ENCODE assay signal across 23 cellular contexts in the genomic region with DNA sequence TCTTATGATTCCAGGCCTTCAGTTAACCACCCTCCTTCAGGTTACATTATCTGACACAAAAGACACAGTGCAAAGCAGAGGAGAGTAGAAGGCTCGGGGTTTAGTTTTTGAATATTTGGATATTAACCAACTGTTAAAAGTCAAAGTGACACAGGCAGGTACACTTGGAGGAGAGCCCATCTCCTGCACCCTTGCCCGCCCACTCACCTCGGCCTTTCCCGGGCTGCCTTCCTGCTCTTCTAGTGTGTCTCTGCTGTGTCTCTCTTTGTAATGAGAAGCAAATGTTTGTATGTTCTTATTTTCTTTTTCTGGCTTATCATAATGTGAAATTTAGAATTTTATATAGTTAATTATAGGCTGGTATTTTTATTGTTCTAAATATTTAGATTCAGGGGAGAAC.
"Had no signal": no experiment of that assay in that cellular context is flagged by ENCODE, and none has a peak within 500 bp of the region (broad histone marks: within the 10 kb centered on the region; RNA-seq: fewer than 3 reads in every experiment).

No MANE protein-coding gene starts in this region.

- H3K4me3 Mint-ChIP-seq: stimulated activated naive CD8-positive, alpha-beta T cell treated with anti-CD3 and anti-CD28 coated beads, Interleukin-15, Interleukin-2, amounts not matched to agents 100 ng/mL and 50 ng/mL, for 24 hours; T-helper 17 cell had no signal

- H3K27ac ChIP-seq: adrenal gland, ascending aorta, colonic mucosa, dorsolateral prefrontal cortex, heart left ventricle, lower lobe of right lung, ovary, tibial artery had no signal

- H3K27me3 ChIP-seq: adrenal gland, ascending aorta, colonic mucosa, dorsolateral prefrontal cortex, heart left ventricle, ovary, tibial artery had no signal

- H3K4me3 ChIP-seq: adrenal gland, ascending aorta, colonic mucosa, dorsolateral prefrontal cortex, heart left ventricle, lower lobe of right lung, ovary, tibial artery had no signal

- H3K9me3 ChIP-seq: adrenal gland, ascending aorta, colonic mucosa, heart left ventricle, lower lobe of right lung, ovary, tibial artery had no signal

- H3K36me3 ChIP-seq: colonic mucosa, ovary had no signal

- H3K4me1 ChIP-seq: adrenal gland, ascending aorta, colonic mucosa, heart left ventricle, lower lobe of right lung, tibial artery had no signal

- H3K9me3 Mint-ChIP-seq: naive thymus-derived CD8-positive, alpha-beta T cell; stimulated activated naive CD8-positive, alpha-beta T cell treated with anti-CD3 and anti-CD28 coated beads, Interleukin-15, Interleukin-2, amounts not matched to agents 100 ng/mL and 50 ng/mL, for 24 hours had no signal

- ATAC-seq: heart left ventricle; left colon; lower lobe of right lung; naive thymus-derived CD8-positive, alpha-beta T cell; right cardiac atrium; T-helper 17 cell had no signal

- H3K27me3 Mint-ChIP-seq: naive thymus-derived CD8-positive, alpha-beta T cell; stimulated activated naive CD8-positive, alpha-beta T cell treated with anti-CD3 and anti-CD28 coated beads, Interleukin-15, Interleukin-2, amounts not matched to agents 100 ng/mL and 50 ng/mL, for 24 hours; T-helper 17 cell had no signal

- DNase-seq: activated CD4-positive, alpha-beta T cell treated with anti-CD3 and anti-CD28 coated beads for 4 hours; activated CD4-positive, alpha-beta T cell treated with anti-CD3 and anti-CD28 coated beads, Interleukin-2, amount 50 U/mL, for 48 hours; activated CD4-positive, CD25-positive, alpha-beta regulatory T cell; activated effector memory CD4-positive, alpha-beta T cell treated with anti-CD3 and anti-CD28 coated beads, Interleukin-2, amount 50 U/mL, for 16 hours; activated naive CD4-positive, alpha-beta T cell treated with anti-CD3 and anti-CD28 coated beads, Interleukin-2, amount 50 U/mL, for 16 hours; activated T-cell treated with anti-CD3 and anti-CD28 coated beads, Interleukin-2, amount 50 U/mL, for 48 hours; adrenal gland; colonic mucosa; dorsolateral prefrontal cortex; heart left ventricle; left colon; lower lobe of right lung; naive thymus-derived CD8-positive, alpha-beta T cell; ovary; right cardiac atrium; stimulated activated CD4-positive, alpha-beta T cell treated with anti-CD3 and anti-CD28 coated beads, Interleukin-12 subunit alpha, Interleukin-12 subunit beta, amount 100 ng/mL, for 4 hours; stimulated activated CD4-positive, alpha-beta T cell treated with anti-CD3 and anti-CD28 coated beads, Interleukin-4, amount 100 ng/mL, for 4 hours; substantia nigra; SW 1271; T-helper 17 cell; tibial artery had no signal
